Comparison of ENCODE assay signal across 13 cellular contexts in the genomic region with DNA sequence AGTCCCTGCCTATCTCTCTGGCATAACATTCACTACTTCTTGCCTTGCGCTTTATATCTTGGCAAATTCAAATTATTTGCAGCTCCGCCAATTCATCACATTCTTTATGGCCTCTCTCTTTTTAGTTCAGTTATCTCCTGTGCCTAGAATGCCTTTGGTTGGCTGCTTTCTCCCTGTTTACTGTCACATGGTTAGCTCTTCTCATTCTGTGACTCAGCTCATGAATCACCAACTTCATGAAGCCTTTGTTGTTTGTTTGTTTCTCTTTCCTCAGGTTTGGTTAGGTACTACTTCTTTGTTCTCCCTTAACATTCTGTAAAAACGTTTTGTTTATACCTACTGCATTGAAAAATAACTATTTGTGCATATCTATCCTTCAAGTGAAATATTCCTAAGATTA.
DNase-seq lines count a peak whose midpoint lies in the region.
"Had no signal": no experiment of that assay in that cellular context is flagged by ENCODE, and none has a peak within 500 bp of the region (broad histone marks: within the 10 kb centered on the region; RNA-seq: fewer than 3 reads in every experiment).

No MANE protein-coding gene starts in this region.

- no peak overlapping the region for H3K27ac ChIP-seq in epithelial cell of prostate
- H3K27ac ChIP-seq: Peyer's patch had no signal

- DNase-seq in H4 (ENCODE audit: low spot score) (peak; percentile 73), RKO (ENCODE audit: low spot score) (peak; percentile 54), epithelial cell of prostate (ENCODE audit: low read depth, low spot score) (peak; percentile 26), renal cortical epithelial cell (ENCODE audit: low read depth) (peak; percentile 80), NCI-H2029 (lab: John Stamatoyannopoulos, UW) (no peak), NCI-H1417 treated with DMSO at 0.1 percent for 48 hours (lab: John Stamatoyannopoulos, UW) (no peak)
- no peak for DNase-seq in stimulated activated CD4-positive, alpha-beta T cell treated with anti-CD3 and anti-CD28 coated beads, Interleukin-12 subunit alpha, Interleukin-12 subunit beta, amount 100 ng/mL, for 4 hours
- DNase-seq: CD8-positive, alpha-beta T cell; EL; NCI-H1048; NCI-H446; Peyer's patch; SHP77 treated with DMSO at 0.1 percent for 48 hours had no signal

Comparison
In these comparisons a context has a peak if more than half of its experiments do, and no peak if none do; other contexts are left out.
1. DNase-seq: peak in H4 (single experiment), RKO (single experiment), epithelial cell of prostate (single experiment) and renal cortical epithelial cell (single experiment); none in NCI-H2029 (single experiment), NCI-H1417 treated with DMSO at 0.1 percent for 48 hours (single experiment) and stimulated activated CD4-positive, alpha-beta T cell treated with anti-CD3 and anti-CD28 coated beads, Interleukin-12 subunit alpha, Interleukin-12 subunit beta, amount 100 ng/mL, for 4 hours (single experiment).